1 cellular context compared by ENCODE assay signal in the genomic region with DNA sequence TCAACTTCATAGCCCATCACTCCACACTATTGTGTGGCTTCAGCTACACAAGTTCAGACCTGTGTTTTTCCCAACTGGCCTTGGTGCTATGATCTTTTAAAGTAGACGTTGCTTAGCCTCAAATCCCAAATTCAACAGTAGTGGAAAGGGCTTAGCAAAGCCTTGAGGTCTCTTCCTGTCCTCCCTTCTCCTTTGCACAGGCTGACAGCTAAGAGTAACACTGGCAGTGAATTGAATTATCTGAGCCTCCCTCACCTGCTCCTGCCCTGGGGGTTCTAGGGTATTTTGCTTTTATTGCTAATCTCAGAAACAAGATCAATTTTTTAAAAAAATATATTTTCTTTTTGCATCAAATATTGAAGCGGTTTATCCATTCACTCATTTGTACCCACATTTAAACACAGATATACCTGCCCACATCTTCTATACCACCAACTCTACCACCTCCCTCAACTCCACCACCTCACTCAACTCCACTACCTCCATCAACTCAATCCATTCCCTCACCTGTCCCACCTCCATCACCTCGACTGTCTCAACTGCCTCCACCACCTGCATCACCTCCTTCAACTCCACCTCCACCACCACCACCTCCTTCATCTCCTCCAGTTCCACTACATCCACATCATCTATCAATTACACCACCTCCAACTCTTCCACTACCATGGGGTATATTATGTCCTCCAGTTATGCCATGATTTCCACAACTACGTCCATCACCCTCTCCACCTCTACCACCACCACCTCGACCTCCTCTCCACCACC.
TF ChIP-seq lines count a peak whose summit lies in the region.

No MANE protein-coding gene starts in this region.

TF ChIP-seq in K562, 482 proteins besides CTCF, POLR2A, EP300 and RAD21 (continued from another document):
- TF ChIP-seq THRB (CRISPR knock-in tag; conservative IDR thresholded peaks at IDR 0.05) (0 out of 2 replicates have a peak, but pooled peaks have one; percentile 65), SETDB1 (IDR thresholded peaks at IDR 0.05; ENCODE audit: low read length) (no peak), FOXK2 (conservative IDR thresholded peaks at IDR 0.05 in 1 of 2, IDR thresholded peaks at IDR 0.05 in 1 of 2; ENCODE audit: low read depth in 2 of 2) (no peak), RBM17 (IDR thresholded peaks at IDR 0.05; ENCODE audit: borderline replicate concordance, low read depth, low read length) (no peak), SIX5 (IDR thresholded peaks at IDR 0.05; ENCODE audit: borderline replicate concordance in 1 of 2, insufficient read depth in 1 of 2, low read depth in 1 of 2, low read length in 2 of 2) (no peak), HNRNPL (IDR thresholded peaks at IDR 0.05; ENCODE audit: low read depth, low read length) (no peak), OTX1 (CRISPR knock-in tag; IDR thresholded peaks at IDR 0.05) (peak; percentile 71; the same call in 1 of the 2 replicates), ZNF764 (CRISPR knock-in tag; IDR thresholded peaks at IDR 0.05; ENCODE audit: low read depth) (no peak), CREB1 (IDR thresholded peaks at IDR 0.05) (no peak), CREB1 (CRISPR knock-in tag; IDR thresholded peaks at IDR 0.05) (no peak), E2F5 (CRISPR knock-in tag; IDR thresholded peaks at IDR 0.05) (no peak), ZFPM2 (CRISPR knock-in tag; IDR thresholded peaks at IDR 0.05) (no peak), HDAC2 (IDR thresholded peaks at IDR 0.05) (no peak)
- TF ChIP-seq, protein P1, sequence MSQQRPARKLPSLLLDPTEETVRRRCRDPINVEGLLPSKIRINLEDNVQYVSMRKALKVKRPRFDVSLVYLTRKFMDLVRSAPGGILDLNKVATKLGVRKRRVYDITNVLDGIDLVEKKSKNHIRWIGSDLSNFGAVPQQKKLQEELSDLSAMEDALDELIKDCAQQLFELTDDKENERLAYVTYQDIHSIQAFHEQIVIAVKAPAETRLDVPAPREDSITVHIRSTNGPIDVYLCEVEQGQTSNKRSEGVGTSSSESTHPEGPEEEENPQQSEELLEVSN (IDR thresholded peaks at IDR 0.05; ENCODE audit: borderline replicate concordance in 1 of 2, extremely low read depth in 1 of 2, insufficient read depth in 1 of 2, insufficient read length in 1 of 2, low read depth in 1 of 2, low read length in 1 of 2, poor library complexity in 1 of 2, severe bottlenecking in 1 of 2): no peak
- TF ChIP-seq, protein P2, sequence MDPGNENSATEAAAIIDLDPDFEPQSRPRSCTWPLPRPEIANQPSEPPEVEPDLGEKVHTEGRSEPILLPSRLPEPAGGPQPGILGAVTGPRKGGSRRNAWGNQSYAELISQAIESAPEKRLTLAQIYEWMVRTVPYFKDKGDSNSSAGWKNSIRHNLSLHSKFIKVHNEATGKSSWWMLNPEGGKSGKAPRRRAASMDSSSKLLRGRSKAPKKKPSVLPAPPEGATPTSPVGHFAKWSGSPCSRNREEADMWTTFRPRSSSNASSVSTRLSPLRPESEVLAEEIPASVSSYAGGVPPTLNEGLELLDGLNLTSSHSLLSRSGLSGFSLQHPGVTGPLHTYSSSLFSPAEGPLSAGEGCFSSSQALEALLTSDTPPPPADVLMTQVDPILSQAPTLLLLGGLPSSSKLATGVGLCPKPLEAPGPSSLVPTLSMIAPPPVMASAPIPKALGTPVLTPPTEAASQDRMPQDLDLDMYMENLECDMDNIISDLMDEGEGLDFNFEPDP (CRISPR knock-in tag; IDR thresholded peaks at IDR 0.05): no peak
TF ChIP-seq in K562: peak in this region for 2.
